ENCODE assay signal across 1 cellular context in the genomic region with DNA sequence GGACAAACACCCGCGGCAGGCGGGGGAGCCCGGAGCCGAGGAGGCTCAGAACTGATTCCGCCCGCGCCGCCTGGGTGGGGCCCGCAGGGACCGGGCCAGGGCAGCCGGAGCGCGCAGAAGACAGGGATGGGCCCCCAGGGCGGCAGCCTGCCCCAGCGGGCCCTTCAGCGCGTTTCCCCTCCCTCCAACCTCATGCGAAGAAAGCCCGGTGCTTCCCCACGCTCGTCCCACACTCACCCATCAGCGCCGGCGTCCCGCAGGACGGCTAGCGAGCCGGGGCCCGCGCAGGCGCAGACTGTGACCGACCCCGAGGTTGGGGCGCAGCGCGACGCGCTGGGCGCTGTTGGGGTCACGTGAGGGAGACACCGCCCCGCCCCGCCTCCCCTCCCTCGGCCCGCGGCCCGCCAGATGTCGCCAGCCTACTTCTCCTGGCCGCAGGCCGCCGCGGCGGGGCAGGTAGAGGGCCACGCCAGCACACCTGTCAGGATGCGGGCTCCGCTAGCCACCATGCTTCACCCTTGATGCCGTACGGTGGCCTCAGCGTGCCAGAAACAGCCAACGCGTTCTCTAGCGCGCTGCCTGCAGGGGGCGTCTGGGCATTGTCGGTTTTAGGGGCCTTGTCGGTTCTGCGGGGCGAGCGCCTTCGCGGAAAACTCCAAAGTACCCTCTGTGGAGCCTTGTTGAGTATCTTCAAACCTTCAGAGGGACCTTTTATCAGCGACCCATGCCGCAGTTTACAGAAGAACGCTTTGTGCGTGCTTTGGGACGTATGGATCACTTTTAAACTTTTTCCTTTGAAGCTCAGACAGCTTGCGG.
TF ChIP-seq lines count a peak whose summit lies in the region.

A gene with protein sequence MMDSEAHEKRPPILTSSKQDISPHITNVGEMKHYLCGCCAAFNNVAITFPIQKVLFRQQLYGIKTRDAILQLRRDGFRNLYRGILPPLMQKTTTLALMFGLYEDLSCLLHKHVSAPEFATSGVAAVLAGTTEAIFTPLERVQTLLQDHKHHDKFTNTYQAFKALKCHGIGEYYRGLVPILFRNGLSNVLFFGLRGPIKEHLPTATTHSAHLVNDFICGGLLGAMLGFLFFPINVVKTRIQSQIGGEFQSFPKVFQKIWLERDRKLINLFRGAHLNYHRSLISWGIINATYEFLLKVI (minus strand): TSS at position 297 of the 816 bp plus-strand sequence. CDS start 15,577 bp downstream, outside the sequence.

TF ChIP-seq in HepG2, 621 proteins besides CTCF, POLR2A, EP300 and RAD21 (continued from another document and continues in another):
- TF ChIP-seq, protein P1, sequence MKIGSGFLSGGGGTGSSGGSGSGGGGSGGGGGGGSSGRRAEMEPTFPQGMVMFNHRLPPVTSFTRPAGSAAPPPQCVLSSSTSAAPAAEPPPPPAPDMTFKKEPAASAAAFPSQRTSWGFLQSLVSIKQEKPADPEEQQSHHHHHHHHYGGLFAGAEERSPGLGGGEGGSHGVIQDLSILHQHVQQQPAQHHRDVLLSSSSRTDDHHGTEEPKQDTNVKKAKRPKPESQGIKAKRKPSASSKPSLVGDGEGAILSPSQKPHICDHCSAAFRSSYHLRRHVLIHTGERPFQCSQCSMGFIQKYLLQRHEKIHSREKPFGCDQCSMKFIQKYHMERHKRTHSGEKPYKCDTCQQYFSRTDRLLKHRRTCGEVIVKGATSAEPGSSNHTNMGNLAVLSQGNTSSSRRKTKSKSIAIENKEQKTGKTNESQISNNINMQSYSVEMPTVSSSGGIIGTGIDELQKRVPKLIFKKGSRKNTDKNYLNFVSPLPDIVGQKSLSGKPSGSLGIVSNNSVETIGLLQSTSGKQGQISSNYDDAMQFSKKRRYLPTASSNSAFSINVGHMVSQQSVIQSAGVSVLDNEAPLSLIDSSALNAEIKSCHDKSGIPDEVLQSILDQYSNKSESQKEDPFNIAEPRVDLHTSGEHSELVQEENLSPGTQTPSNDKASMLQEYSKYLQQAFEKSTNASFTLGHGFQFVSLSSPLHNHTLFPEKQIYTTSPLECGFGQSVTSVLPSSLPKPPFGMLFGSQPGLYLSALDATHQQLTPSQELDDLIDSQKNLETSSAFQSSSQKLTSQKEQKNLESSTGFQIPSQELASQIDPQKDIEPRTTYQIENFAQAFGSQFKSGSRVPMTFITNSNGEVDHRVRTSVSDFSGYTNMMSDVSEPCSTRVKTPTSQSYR (CRISPR knock-in tag; IDR thresholded peaks at IDR 0.05; ENCODE audit: borderline replicate concordance), result peak; percentile 47; the same call in 1 of the 2 replicates
- TF ChIP-seq KLF11 (CRISPR knock-in tag; IDR thresholded peaks at IDR 0.05) (peak; percentile 88; the same call in 1 of the 2 replicates), HIVEP1 (CRISPR knock-in tag; IDR thresholded peaks at IDR 0.05) (no peak), FIP1L1 (IDR thresholded peaks at IDR 0.05; ENCODE audit: borderline replicate concordance, insufficient read depth, low read depth, low read length) (0 out of 2 replicates have a peak, but pooled peaks have one; percentile 89), ZSCAN20 (CRISPR knock-in tag; IDR thresholded peaks at IDR 0.05; ENCODE audit: borderline replicate concordance) (peak; percentile 14; the same call in 1 of the 2 replicates), ZNF563 (CRISPR knock-in tag; IDR thresholded peaks at IDR 0.05) (peak; percentile 91), ZNF205 (CRISPR knock-in tag; IDR thresholded peaks at IDR 0.05) (peak; percentile 87; the same call in 1 of the 2 replicates)
- TF ChIP-seq, protein P2, sequence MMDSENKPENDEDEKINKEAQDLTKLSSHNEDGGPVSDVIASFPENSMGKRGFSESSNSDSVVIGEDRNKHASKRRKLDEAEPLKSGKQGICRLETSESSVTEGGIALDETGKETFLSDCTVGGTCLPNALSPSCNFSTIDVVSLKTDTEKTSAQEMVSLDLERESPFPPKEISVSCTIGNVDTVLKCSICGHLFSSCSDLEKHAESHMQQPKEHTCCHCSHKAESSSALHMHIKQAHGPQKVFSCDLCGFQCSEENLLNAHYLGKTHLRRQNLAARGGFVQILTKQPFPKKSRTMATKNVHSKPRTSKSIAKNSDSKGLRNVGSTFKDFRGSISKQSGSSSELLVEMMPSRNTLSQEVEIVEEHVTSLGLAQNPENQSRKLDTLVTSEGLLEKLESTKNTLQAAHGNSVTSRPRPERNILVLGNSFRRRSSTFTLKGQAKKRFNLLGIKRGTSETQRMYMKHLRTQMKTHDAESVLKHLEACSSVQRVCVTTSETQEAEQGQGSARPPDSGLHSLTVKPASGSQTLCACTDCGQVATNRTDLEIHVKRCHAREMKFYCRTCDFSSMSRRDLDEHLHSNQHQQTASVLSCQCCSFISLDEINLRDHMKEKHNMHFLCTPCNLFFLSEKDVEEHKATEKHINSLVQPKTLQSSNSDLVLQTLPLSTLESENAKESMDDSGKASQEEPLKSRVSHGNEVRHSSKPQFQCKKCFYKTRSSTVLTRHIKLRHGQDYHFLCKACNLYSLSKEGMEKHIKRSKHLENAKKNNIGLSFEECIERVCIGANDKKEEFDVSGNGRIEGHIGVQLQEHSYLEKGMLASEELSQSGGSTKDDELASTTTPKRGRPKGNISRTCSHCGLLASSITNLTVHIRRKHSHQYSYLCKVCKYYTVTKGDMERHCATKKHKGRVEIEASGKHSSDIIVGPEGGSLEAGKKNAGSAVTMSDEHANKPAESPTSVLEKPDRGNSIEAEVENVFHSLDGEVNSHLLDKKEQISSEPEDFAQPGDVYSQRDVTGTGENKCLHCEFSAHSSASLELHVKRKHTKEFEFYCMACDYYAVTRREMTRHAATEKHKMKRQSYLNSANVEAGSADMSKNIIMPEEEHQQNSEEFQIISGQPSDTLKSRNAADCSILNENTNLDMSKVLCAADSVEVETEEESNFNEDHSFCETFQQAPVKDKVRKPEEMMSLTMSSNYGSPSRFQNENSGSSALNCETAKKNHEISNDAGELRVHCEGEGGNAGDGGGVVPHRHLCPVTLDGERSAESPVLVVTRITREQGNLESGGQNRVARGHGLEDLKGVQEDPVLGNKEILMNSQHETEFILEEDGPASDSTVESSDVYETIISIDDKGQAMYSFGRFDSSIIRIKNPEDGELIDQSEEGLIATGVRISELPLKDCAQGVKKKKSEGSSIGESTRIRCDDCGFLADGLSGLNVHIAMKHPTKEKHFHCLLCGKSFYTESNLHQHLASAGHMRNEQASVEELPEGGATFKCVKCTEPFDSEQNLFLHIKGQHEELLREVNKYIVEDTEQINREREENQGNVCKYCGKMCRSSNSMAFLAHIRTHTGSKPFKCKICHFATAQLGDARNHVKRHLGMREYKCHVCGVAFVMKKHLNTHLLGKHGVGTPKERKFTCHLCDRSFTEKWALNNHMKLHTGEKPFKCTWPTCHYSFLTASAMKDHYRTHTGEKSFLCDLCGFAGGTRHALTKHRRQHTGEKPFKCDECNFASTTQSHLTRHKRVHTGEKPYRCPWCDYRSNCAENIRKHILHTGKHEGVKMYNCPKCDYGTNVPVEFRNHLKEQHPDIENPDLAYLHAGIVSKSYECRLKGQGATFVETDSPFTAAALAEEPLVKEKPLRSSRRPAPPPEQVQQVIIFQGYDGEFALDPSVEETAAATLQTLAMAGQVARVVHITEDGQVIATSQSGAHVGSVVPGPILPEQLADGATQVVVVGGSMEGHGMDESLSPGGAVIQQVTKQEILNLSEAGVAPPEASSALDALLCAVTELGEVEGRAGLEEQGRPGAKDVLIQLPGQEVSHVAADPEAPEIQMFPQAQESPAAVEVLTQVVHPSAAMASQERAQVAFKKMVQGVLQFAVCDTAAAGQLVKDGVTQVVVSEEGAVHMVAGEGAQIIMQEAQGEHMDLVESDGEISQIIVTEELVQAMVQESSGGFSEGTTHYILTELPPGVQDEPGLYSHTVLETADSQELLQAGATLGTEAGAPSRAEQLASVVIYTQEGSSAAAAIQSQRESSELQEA (CRISPR knock-in tag; IDR thresholded peaks at IDR 0.05; ENCODE audit: not compliant biosample characterization), result no peak
- TF ChIP-seq, protein P3, sequence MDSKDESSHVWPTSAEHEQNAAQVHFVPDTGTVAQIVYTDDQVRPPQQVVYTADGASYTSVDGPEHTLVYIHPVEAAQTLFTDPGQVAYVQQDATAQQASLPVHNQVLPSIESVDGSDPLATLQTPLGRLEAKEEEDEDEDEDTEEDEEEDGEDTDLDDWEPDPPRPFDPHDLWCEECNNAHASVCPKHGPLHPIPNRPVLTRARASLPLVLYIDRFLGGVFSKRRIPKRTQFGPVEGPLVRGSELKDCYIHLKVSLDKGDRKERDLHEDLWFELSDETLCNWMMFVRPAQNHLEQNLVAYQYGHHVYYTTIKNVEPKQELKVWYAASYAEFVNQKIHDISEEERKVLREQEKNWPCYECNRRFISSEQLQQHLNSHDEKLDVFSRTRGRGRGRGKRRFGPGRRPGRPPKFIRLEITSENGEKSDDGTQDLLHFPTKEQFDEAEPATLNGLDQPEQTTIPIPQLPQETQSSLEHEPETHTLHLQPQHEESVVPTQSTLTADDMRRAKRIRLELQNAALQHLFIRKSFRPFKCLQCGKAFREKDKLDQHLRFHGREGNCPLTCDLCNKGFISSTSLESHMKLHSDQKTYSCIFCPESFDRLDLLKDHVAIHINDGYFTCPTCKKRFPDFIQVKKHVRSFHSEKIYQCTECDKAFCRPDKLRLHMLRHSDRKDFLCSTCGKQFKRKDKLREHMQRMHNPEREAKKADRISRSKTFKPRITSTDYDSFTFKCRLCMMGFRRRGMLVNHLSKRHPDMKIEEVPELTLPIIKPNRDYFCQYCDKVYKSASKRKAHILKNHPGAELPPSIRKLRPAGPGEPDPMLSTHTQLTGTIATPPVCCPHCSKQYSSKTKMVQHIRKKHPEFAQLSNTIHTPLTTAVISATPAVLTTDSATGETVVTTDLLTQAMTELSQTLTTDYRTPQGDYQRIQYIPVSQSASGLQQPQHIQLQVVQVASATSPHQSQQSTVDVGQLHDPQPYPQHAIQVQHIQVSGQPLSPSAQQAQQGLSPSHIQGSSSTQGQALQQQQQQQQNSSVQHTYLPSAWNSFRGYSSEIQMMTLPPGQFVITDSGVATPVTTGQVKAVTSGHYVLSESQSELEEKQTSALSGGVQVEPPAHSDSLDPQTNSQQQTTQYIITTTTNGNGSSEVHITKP (CRISPR knock-in tag; IDR thresholded peaks at IDR 0.05; ENCODE audit: low read depth), result peak; percentile 62
- TF ChIP-seq, protein P4, sequence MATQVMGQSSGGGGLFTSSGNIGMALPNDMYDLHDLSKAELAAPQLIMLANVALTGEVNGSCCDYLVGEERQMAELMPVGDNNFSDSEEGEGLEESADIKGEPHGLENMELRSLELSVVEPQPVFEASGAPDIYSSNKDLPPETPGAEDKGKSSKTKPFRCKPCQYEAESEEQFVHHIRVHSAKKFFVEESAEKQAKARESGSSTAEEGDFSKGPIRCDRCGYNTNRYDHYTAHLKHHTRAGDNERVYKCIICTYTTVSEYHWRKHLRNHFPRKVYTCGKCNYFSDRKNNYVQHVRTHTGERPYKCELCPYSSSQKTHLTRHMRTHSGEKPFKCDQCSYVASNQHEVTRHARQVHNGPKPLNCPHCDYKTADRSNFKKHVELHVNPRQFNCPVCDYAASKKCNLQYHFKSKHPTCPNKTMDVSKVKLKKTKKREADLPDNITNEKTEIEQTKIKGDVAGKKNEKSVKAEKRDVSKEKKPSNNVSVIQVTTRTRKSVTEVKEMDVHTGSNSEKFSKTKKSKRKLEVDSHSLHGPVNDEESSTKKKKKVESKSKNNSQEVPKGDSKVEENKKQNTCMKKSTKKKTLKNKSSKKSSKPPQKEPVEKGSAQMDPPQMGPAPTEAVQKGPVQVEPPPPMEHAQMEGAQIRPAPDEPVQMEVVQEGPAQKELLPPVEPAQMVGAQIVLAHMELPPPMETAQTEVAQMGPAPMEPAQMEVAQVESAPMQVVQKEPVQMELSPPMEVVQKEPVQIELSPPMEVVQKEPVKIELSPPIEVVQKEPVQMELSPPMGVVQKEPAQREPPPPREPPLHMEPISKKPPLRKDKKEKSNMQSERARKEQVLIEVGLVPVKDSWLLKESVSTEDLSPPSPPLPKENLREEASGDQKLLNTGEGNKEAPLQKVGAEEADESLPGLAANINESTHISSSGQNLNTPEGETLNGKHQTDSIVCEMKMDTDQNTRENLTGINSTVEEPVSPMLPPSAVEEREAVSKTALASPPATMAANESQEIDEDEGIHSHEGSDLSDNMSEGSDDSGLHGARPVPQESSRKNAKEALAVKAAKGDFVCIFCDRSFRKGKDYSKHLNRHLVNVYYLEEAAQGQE (IDR thresholded peaks at IDR 0.05; ENCODE audit: borderline replicate concordance in 1 of 2, low read depth in 1 of 2, low read length in 2 of 2), result peak in 1 of 2 experiments; percentile 61; a peak in 2 of 4 replicates
- TF ChIP-seq, protein P5, sequence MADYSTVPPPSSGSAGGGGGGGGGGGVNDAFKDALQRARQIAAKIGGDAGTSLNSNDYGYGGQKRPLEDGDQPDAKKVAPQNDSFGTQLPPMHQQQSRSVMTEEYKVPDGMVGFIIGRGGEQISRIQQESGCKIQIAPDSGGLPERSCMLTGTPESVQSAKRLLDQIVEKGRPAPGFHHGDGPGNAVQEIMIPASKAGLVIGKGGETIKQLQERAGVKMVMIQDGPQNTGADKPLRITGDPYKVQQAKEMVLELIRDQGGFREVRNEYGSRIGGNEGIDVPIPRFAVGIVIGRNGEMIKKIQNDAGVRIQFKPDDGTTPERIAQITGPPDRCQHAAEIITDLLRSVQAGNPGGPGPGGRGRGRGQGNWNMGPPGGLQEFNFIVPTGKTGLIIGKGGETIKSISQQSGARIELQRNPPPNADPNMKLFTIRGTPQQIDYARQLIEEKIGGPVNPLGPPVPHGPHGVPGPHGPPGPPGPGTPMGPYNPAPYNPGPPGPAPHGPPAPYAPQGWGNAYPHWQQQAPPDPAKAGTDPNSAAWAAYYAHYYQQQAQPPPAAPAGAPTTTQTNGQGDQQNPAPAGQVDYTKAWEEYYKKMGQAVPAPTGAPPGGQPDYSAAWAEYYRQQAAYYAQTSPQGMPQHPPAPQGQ (CRISPR knock-in tag; IDR thresholded peaks at IDR 0.05; ENCODE audit: borderline replicate concordance), result no peak; the same call in 1 of the 2 replicates
- TF ChIP-seq, protein P6, sequence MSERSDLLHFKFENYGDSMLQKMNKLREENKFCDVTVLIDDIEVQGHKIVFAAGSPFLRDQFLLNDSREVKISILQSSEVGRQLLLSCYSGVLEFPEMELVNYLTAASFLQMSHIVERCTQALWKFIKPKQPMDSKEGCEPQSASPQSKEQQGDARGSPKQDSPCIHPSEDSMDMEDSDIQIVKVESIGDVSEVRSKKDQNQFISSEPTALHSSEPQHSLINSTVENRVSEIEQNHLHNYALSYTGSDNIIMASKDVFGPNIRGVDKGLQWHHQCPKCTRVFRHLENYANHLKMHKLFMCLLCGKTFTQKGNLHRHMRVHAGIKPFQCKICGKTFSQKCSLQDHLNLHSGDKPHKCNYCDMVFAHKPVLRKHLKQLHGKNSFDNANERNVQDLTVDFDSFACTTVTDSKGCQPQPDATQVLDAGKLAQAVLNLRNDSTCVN (CRISPR knock-in tag; IDR thresholded peaks at IDR 0.05; ENCODE audit: borderline replicate concordance), result peak; percentile 40; the same call in 1 of the 2 replicates
- TF ChIP-seq, protein P7, sequence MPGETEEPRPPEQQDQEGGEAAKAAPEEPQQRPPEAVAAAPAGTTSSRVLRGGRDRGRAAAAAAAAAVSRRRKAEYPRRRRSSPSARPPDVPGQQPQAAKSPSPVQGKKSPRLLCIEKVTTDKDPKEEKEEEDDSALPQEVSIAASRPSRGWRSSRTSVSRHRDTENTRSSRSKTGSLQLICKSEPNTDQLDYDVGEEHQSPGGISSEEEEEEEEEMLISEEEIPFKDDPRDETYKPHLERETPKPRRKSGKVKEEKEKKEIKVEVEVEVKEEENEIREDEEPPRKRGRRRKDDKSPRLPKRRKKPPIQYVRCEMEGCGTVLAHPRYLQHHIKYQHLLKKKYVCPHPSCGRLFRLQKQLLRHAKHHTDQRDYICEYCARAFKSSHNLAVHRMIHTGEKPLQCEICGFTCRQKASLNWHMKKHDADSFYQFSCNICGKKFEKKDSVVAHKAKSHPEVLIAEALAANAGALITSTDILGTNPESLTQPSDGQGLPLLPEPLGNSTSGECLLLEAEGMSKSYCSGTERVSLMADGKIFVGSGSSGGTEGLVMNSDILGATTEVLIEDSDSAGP (CRISPR knock-in tag; IDR thresholded peaks at IDR 0.05; ENCODE audit: borderline replicate concordance), result peak; percentile 96
